ENCODE assay signal across 18 cellular contexts in genomic region chr22:41805639-41806038, GRCh38. TPM values are rescaled to one million over a fixed set of nuclear protein-coding genes. Genes with fewer than 3 reads are reported as not detected.
A peak's percentile ranks its signal among the peaks of the same experiment; 100 is the strongest.
DNase-seq lines count a peak whose midpoint lies in the region; ATAC-seq, FAIRE-seq and TF ChIP-seq lines count a peak whose summit lies in the region.
"Had no signal": no experiment of that assay in that cellular context is flagged by ENCODE, and none has a peak within 500 bp of the region (broad histone marks: within the 10 kb centered on the region; RNA-seq: fewer than 3 reads in every experiment).

No MANE protein-coding gene starts in this region.

- ATAC-seq in DND-41 (ENCODE audit: insufficient read depth, low read depth) (peak; percentile 54; the same call in 1 of the 3 replicates), HG03025 (IDR thresholded peaks at IDR 0.05; ENCODE audit: low FRiP score, unreplicated experiment) (no peak), HG03196 (IDR thresholded peaks at IDR 0.05; ENCODE audit: unreplicated experiment) (no peak)

- H3K9ac ChIP-seq in BLaER1 (no peak overlapping the region), DND-41 (ENCODE audit: low read depth, low read length) (no peak overlapping the region), Karpas-422 (ENCODE audit: low read length) (no peak overlapping the region)
- H3K9ac ChIP-seq: GM23248 had no signal

- H3K27ac ChIP-seq in BLaER1 = no peak overlapping the region
- no peak overlapping the region for H3K27ac ChIP-seq in DND-41 (ENCODE audit: low read length)
- H3K27ac ChIP-seq in Karpas-422 (ENCODE audit: low read length) = peak overlapping the region; percentile 34; the same call in 1 of the 2 replicates
- H3K27ac ChIP-seq: GM23248 had no signal

- H3K79me2 ChIP-seq in DND-41 (ENCODE audit: insufficient read depth, low read length) = peaks cover 66% of the 10 kb centered on the region
- peaks cover 65% of the 10 kb centered on the region for H3K79me2 ChIP-seq in Karpas-422 (ENCODE audit: low read length)

- peaks cover 43% of the 10 kb centered on the region for H3K4me1 ChIP-seq in BLaER1
- H3K4me1 ChIP-seq in DND-41 (ENCODE audit: insufficient read depth, low read length) = peaks cover 18% of the 10 kb centered on the region
- peaks cover 16% of the 10 kb centered on the region for H3K4me1 ChIP-seq in Karpas-422 (ENCODE audit: low read length)

- peak; percentile 15 for FAIRE-seq in TTC549 (lab: Jason Lieb, UNC)
- FAIRE-seq: D721Med, GM12892, GM18507, HTR-8/SVneo had no signal

- H3K27me3 ChIP-seq in BLaER1 (no peaks in the 10 kb centered on the region), DND-41 (ENCODE audit: insufficient read depth, low read length, poor library complexity) (no peaks in the 10 kb centered on the region), Karpas-422 (ENCODE audit: low read length) (no peaks in the 10 kb centered on the region)

- TF ChIP-seq CTCF in DND-41 (IDR thresholded peaks at IDR 0.05; ENCODE audit: borderline replicate concordance, extremely low read depth, low read length, poor library complexity, severe bottlenecking) = no peak

- H3K4me3 ChIP-seq in BLaER1 (no peak overlapping the region), DND-41 (ENCODE audit: low read depth in 1 of 2, low read length in 2 of 2) (no peak overlapping the region), Karpas-422 (ENCODE audit: low read length) (no peak overlapping the region)
- H3K4me3 ChIP-seq: GM23248, HAP-1 had no signal

- H2AFZ ChIP-seq in DND-41 (ENCODE audit: low read depth, low read length) (no peak overlapping the region), Karpas-422 (ENCODE audit: low read length) (no peak overlapping the region)
- H2AFZ ChIP-seq: GM23248 had no signal

- H3K9me2 ChIP-seq in Karpas-422 (replicated peaks; ENCODE audit: insufficient read depth, low read length) = no peaks in the 10 kb centered on the region

- H3K4me2 ChIP-seq in BLaER1 = peak overlapping the region; percentile 36; the same call in 1 of the 2 replicates
- no peak overlapping the region for H3K4me2 ChIP-seq in DND-41 (ENCODE audit: insufficient read depth, low read length)
- H3K4me2 ChIP-seq in Karpas-422 (ENCODE audit: low read depth, low read length, poor library complexity, severe bottlenecking) = no peak overlapping the region

- H3K9me3 ChIP-seq in BLaER1 = no peaks in the 10 kb centered on the region
- no peaks in the 10 kb centered on the region for H3K9me3 ChIP-seq in DND-41 (ENCODE audit: insufficient read depth, low read length, severe bottlenecking)
- no peaks in the 10 kb centered on the region for H3K9me3 ChIP-seq in Karpas-422 (ENCODE audit: low read length)
- H3K9me3 ChIP-seq: Caco-2, HAP-1 had no signal

- H3K36me3 ChIP-seq in BLaER1 (peaks cover 37% of the 10 kb centered on the region), DND-41 (ENCODE audit: insufficient read depth, low read length) (peaks cover 21% of the 10 kb centered on the region), Karpas-422 (ENCODE audit: insufficient read depth, low read length) (0 out of 2 replicates have a peak, but pooled peaks cover 4% of the 10 kb centered on the region)

- DNase-seq in DND-41 = no peak
- DNase-seq in Karpas-422 = no peak
- no peak for DNase-seq in NOMO-1 treated with DMSO at 0.1 percent for 48 hours (lab: John Stamatoyannopoulos, UW; ENCODE audit: unreplicated experiment)
- DNase-seq: C1 segment of cervical spinal cord, Caco-2, DMS79, EL, GM23248, KG1 had no signal

- H4K20me1 ChIP-seq in BLaER1 = peaks cover 37% of the 10 kb centered on the region
- peaks cover 11% of the 10 kb centered on the region; the same call in 1 of the 2 replicates for H4K20me1 ChIP-seq in DND-41 (ENCODE audit: insufficient read depth, low read length)
- H4K20me1 ChIP-seq in Karpas-422 (ENCODE audit: insufficient read depth, low read depth, low read length) = no peaks in the 10 kb centered on the region

RNA-seq across cellular contexts. Expression of gene CCDC134, which starts 5.2 kb away (rescaled TPM):
- total RNA-seq in Karpas-422 (2014; rRNA removed; shearing (Covaris generic); ENCODE audit: low replicate concordance) = 4.4 and 12.5 TPM in 2 replicates

RNA-seq across cellular contexts. Expression of gene SREBF2, which starts 27.3 kb away (rescaled TPM):
- total RNA-seq in Karpas-422 (2014; rRNA removed; shearing (Covaris generic); ENCODE audit: low replicate concordance) = 159 and 190 TPM in 2 replicates
